Comparison of ENCODE assay signal across 14 cellular contexts in the genomic region with DNA sequence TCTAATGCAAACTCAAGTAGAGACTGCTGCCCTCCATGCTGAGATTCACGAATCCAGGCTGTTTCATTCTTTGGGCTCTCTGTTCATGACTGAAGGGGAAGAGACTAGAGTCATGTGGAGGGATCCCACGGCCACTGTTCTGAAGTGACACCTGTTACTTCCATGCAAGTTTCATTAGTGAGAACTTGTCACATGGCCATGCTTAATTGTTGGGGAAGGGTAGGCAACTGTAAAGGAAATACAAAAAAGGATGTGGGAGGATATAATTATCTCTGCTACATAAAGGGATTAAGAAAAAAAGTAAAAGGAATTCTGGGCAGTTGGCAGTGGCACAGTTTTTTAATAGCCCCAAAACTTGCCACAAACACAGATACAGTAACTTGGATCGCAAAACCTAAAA.
"Had no signal": no experiment of that assay in that cellular context is flagged by ENCODE, and none has a peak within 500 bp of the region (broad histone marks: within the 10 kb centered on the region; RNA-seq: fewer than 3 reads in every experiment).

No MANE protein-coding gene starts in this region.

- H3K9me3 Mint-ChIP-seq: naive thymus-derived CD8-positive, alpha-beta T cell; neural crest cell had no signal

- ATAC-seq: esophagus mucosa; gastrocnemius medialis; left cardiac atrium; naive thymus-derived CD8-positive, alpha-beta T cell had no signal

- H3K36me3 ChIP-seq: gastrocnemius medialis, right atrium auricular region, sigmoid colon, stomach, thoracic aorta, transverse colon had no signal

- H3K27ac ChIP-seq: gastrocnemius medialis, skin epidermis, stomach, thoracic aorta, transverse colon had no signal

- H3K9me3 ChIP-seq: gastrocnemius medialis, right atrium auricular region, sigmoid colon, stomach, thoracic aorta, transverse colon had no signal

- H3K4me1 ChIP-seq: transverse colon had no signal

- H3K27me3 Mint-ChIP-seq: naive thymus-derived CD8-positive, alpha-beta T cell had no signal

- H3K4me1 Mint-ChIP-seq: neural crest cell had no signal

- H3K4me3 ChIP-seq: gastrocnemius medialis, right atrium auricular region, sigmoid colon, skin epidermis, stomach, thoracic aorta, transverse colon had no signal

- H3K27me3 ChIP-seq: gastrocnemius medialis, right atrium auricular region, sigmoid colon, stomach, transverse colon had no signal

- H3K4me3 Mint-ChIP-seq: naive thymus-derived CD8-positive, alpha-beta T cell; neural crest cell had no signal

- DNase-seq: effector memory CD4-positive, alpha-beta T cell; gastrocnemius medialis; kidney; left cardiac atrium; posterior cingulate gyrus; sigmoid colon; stomach; transverse colon had no signal
